9 cellular contexts compared by ENCODE assay signal in genomic region chr17:39617100-39617445, GRCh38. TPM values are rescaled to one million over a fixed set of nuclear protein-coding genes. Genes with fewer than 3 reads are reported as not detected.
DNase-seq lines count a peak whose midpoint lies in the region; ATAC-seq and TF ChIP-seq lines count a peak whose summit lies in the region.
"Had no signal": no experiment of that assay in that cellular context is flagged by ENCODE, and none has a peak within 500 bp of the region (broad histone marks: within the 10 kb centered on the region; RNA-seq: fewer than 3 reads in every experiment).

No MANE protein-coding gene starts in this region.

- CTCF ChIA-PET in PC-9 (lab: Charles Lee): no interaction called here

- no peak for TF ChIP-seq CTCF in PC-9 (conservative IDR thresholded peaks at IDR 0.05)
- no peak for TF ChIP-seq CTCF in fibroblast of villous mesenchyme (IDR thresholded peaks at IDR 0.05; ENCODE audit: insufficient read depth, low read depth, low read length)

- no peak overlapping the region for H2AFZ ChIP-seq in PC-9

- no peaks in the 10 kb centered on the region for H3K36me3 Mint-ChIP-seq in activated T-cell treated with anti-CD3 and anti-CD28 coated beads, Interleukin-2, amount 50 U/mL, for 4 hours (ENCODE audit: insufficient read depth)

- H3F3A ChIP-seq in PC-9 (ENCODE audit: insufficient read depth, low read depth): peaks cover 19% of the 10 kb centered on the region

- BruUV-seq in PC-9 (replicated peaks; lab: Mats Ljungman, UMichigan): no TSS peak

- peak overlapping the region; percentile 66 for H3K4me3 Mint-ChIP-seq in activated T-cell treated with anti-CD3 and anti-CD28 coated beads, Interleukin-2, amount 50 U/mL, for 4 hours
- H3K4me3 Mint-ChIP-seq in stimulated activated naive CD8-positive, alpha-beta T cell treated with anti-CD3 and anti-CD28 coated beads, Interleukin-15, amount 100 ng/mL, for 72 hours: peak overlapping the region; percentile 67 to 69

- H3K4me3 ChIP-seq in PC-9 (no peak overlapping the region; the same call in 1 of the 2 replicates), fibroblast of villous mesenchyme (ENCODE audit: low read depth, low read length) (peak overlapping the region; percentile 65)

- no peaks in the 10 kb centered on the region for H3K9me3 Mint-ChIP-seq in activated T-cell treated with anti-CD3 and anti-CD28 coated beads, Interleukin-2, amount 50 U/mL, for 4 hours
- H3K9me3 Mint-ChIP-seq in stimulated activated naive CD8-positive, alpha-beta T cell treated with anti-CD3 and anti-CD28 coated beads, Interleukin-15, amount 100 ng/mL, for 72 hours: no peaks in the 10 kb centered on the region

- no peak for DNase-seq in activated T-cell treated with anti-CD3 and anti-CD28 coated beads, Interleukin-2, amount 50 U/mL, for 4 hours
- DNase-seq in activated T-cell treated with anti-CD3 and anti-CD28 coated beads for 4 hours (no peak), PC-9 (no peak), fibroblast of villous mesenchyme (ENCODE audit: low read depth) (no peak), RPMI8226 (no peak), NCI-H1417 (lab: John Stamatoyannopoulos, UW) (no peak)
- no peak for DNase-seq in stimulated activated naive CD8-positive, alpha-beta T cell treated with anti-CD3 and anti-CD28 coated beads, Interleukin-15, amount 100 ng/mL, for 72 hours

- intact Hi-C loops in PC-9 (cut with micrococcal nuclease; ENCODE audit: unreplicated experiment): no loop called here

- no peaks in the 10 kb centered on the region for H3K36me3 ChIP-seq in PC-9 (ENCODE audit: low read depth)

- H3K27ac Mint-ChIP-seq in stimulated activated naive CD8-positive, alpha-beta T cell treated with anti-CD3 and anti-CD28 coated beads, Interleukin-15, amount 100 ng/mL, for 72 hours: no peak overlapping the region

- peaks cover 4% of the 10 kb centered on the region for H3K4me1 Mint-ChIP-seq in activated T-cell treated with anti-CD3 and anti-CD28 coated beads, Interleukin-2, amount 50 U/mL, for 4 hours (ENCODE audit: low read depth)
- peaks cover 20% of the 10 kb centered on the region for H3K4me1 Mint-ChIP-seq in stimulated activated naive CD8-positive, alpha-beta T cell treated with anti-CD3 and anti-CD28 coated beads, Interleukin-15, amount 100 ng/mL, for 72 hours

- no peak for ATAC-seq in activated T-cell treated with anti-CD3 and anti-CD28 coated beads, Interleukin-2, amount 50 U/mL, for 4 hours
- ATAC-seq in stimulated activated naive CD8-positive, alpha-beta T cell treated with anti-CD3 and anti-CD28 coated beads, Interleukin-15, amount 100 ng/mL, for 72 hours: no peak
- ATAC-seq in GM19351 (IDR thresholded peaks at IDR 0.05; ENCODE audit: unreplicated experiment): no peak

- H3K79me2 ChIP-seq in PC-9 (ENCODE audit: low read depth): no peaks in the 10 kb centered on the region

- H4K20me1 ChIP-seq in PC-9 (ENCODE audit: insufficient read depth): no peaks in the 10 kb centered on the region

- POLR2A ChIA-PET in PC-9 (lab: Charles Lee; ENCODE audit: unreplicated experiment): no interaction called here

- H3K27ac ChIP-seq in PC-9: no peak overlapping the region

- no peaks in the 10 kb centered on the region for H3K9me3 ChIP-seq in PC-9 (ENCODE audit: insufficient read depth, low read depth)

- H3K4me2 ChIP-seq in PC-9: peak overlapping the region; percentile 86

- H3K4me1 ChIP-seq in PC-9 (replicated peaks; ENCODE audit: insufficient read depth): no peaks in the 10 kb centered on the region

- H3K27me3 ChIP-seq in PC-9 (ENCODE audit: insufficient read depth, low read depth): peaks cover 17% of the 10 kb centered on the region; the same call in 1 of the 2 replicates

- H3K9me2 ChIP-seq in PC-9 (ENCODE audit: insufficient read depth): no peaks in the 10 kb centered on the region

- peaks cover 8% of the 10 kb centered on the region for H3K27me3 Mint-ChIP-seq in activated T-cell treated with anti-CD3 and anti-CD28 coated beads, Interleukin-2, amount 50 U/mL, for 4 hours (ENCODE audit: low read depth)
- H3K27me3 Mint-ChIP-seq in stimulated activated naive CD8-positive, alpha-beta T cell treated with anti-CD3 and anti-CD28 coated beads, Interleukin-15, amount 100 ng/mL, for 72 hours: peaks cover 56% of the 10 kb centered on the region

RNA-seq across cellular contexts. Expression of gene NEUROD2, which starts 9.4 kb away (rescaled TPM):
- not detected for total RNA-seq in activated T-cell treated with anti-CD3 and anti-CD28 coated beads, Interleukin-2, amount 50 U/mL, for 4 hours
- not detected in 2 replicates for total RNA-seq in PC-9 (2021)
- not detected in 2 replicates for total RNA-seq in fibroblast of villous mesenchyme
- total RNA-seq: Right ventricle myocardium superior had no signal

RNA-seq across cellular contexts. Expression of gene PPP1R1B, which starts 9.7 kb away (rescaled TPM):
- total RNA-seq in activated T-cell treated with anti-CD3 and anti-CD28 coated beads, Interleukin-2, amount 50 U/mL, for 4 hours: under 1 TPM in 1 of 3 donors, not detected in 2; 0.18 TPM
- total RNA-seq in PC-9 (2021): not detected in 2 replicates
- not detected in 2 replicates for total RNA-seq in fibroblast of villous mesenchyme

RNA-seq across cellular contexts. Expression of gene STARD3, which starts 19.9 kb away (rescaled TPM):
- 10 to 100 TPM; 66.0 to 67.1 (median 66.4) TPM for total RNA-seq in activated T-cell treated with anti-CD3 and anti-CD28 coated beads, Interleukin-2, amount 50 U/mL, for 4 hours
- total RNA-seq in PC-9 (2021) (47.7 and 55.9 TPM in 2 replicates), fibroblast of villous mesenchyme (23.7 and 42.5 TPM in 2 replicates)

RNA-seq across cellular contexts. Expression of gene TCAP, which starts 48.1 kb away (rescaled TPM):
- 1 to 10 TPM in 2 of 3 donors, under 1 TPM in 1; 0.73 to 1.4 (median 1.4) TPM for total RNA-seq in activated T-cell treated with anti-CD3 and anti-CD28 coated beads, Interleukin-2, amount 50 U/mL, for 4 hours
- total RNA-seq in PC-9 (2021): 1.2 and 1.6 TPM in 2 replicates
- under 0.01 TPM in 1 of 2 replicates, not detected in the other for total RNA-seq in fibroblast of villous mesenchyme

RNA-seq across cellular contexts. Expression of gene PNMT, which starts 51.2 kb away (rescaled TPM):
- not detected for total RNA-seq in activated T-cell treated with anti-CD3 and anti-CD28 coated beads, Interleukin-2, amount 50 U/mL, for 4 hours
- 0.75 and 1.1 TPM in 2 replicates for total RNA-seq in PC-9 (2021)
- total RNA-seq in fibroblast of villous mesenchyme: not detected in 2 replicates
